3 cellular contexts compared by ENCODE assay signal in genomic region chr2:159926695-159927094, GRCh38.
A peak's percentile ranks its signal among the peaks of the same experiment; 100 is the strongest.
TF ChIP-seq lines count a peak whose summit lies in the region.

No MANE protein-coding gene starts in this region.

TF ChIP-seq in A549, 52 proteins besides CTCF, POLR2A, EP300 and RAD21:
- TF ChIP-seq MAX (IDR thresholded peaks at IDR 0.05): no peak
- TF ChIP-seq FOSL2 (IDR thresholded peaks at IDR 0.05): no peak
- no peak for TF ChIP-seq FOSL2 (CRISPR knock-in tag; IDR thresholded peaks at IDR 0.05)
- no peak for TF ChIP-seq RARB (CRISPR knock-in tag; IDR thresholded peaks at IDR 0.05)
- no peak for TF ChIP-seq KDM1A (IDR thresholded peaks at IDR 0.05; ENCODE audit: low read depth)
- no peak for TF ChIP-seq MAFK (IDR thresholded peaks at IDR 0.05; ENCODE audit: partially characterized antibody)
- no peak for TF ChIP-seq RFX5 (IDR thresholded peaks at IDR 0.05)
- TF ChIP-seq HDAC2 (IDR thresholded peaks at IDR 0.05): no peak
- TF ChIP-seq TP53 (CRISPR knock-in tag; IDR thresholded peaks at IDR 0.05): no peak
- TF ChIP-seq NR3C1 (IDR thresholded peaks at IDR 0.05): no peak
- TF ChIP-seq ZNF302 (CRISPR knock-in tag; IDR thresholded peaks at IDR 0.05): no peak
- TF ChIP-seq CEBPB (IDR thresholded peaks at IDR 0.05): no peak
- no peak for TF ChIP-seq PBX3 (IDR thresholded peaks at IDR 0.05)
- no peak for TF ChIP-seq HOXB13 (CRISPR knock-in tag; IDR thresholded peaks at IDR 0.05; ENCODE audit: low read depth)
- no peak for TF ChIP-seq SREBF2 (IDR thresholded peaks at IDR 0.05)
- TF ChIP-seq RNF2 (IDR thresholded peaks at IDR 0.05; ENCODE audit: borderline replicate concordance, low read depth): no peak

TF ChIP-seq in HEK293T, 16 proteins besides CTCF, POLR2A, EP300 and RAD21:
- TF ChIP-seq FOXA1 (IDR thresholded peaks at IDR 0.05): no peak
- TF ChIP-seq LEF1 (IDR thresholded peaks at IDR 0.05; ENCODE audit: borderline replicate concordance): no peak
- TF ChIP-seq ZNF384 (IDR thresholded peaks at IDR 0.05): no peak

TF ChIP-seq in H1, 55 proteins besides CTCF, POLR2A, EP300 and RAD21:
- peak; percentile 49; the same call in 1 of the 2 replicates for TF ChIP-seq TEAD4 (IDR thresholded peaks at IDR 0.05; ENCODE audit: low read depth, low read length)
- no peak for TF ChIP-seq POLR2AphosphoS5 (IDR thresholded peaks at IDR 0.05; ENCODE audit: low read depth, low read length)
TF ChIP-seq in H1: peak in this region for 1.
